Comparison of ENCODE assay signal across 2 cellular contexts in the genomic region with DNA sequence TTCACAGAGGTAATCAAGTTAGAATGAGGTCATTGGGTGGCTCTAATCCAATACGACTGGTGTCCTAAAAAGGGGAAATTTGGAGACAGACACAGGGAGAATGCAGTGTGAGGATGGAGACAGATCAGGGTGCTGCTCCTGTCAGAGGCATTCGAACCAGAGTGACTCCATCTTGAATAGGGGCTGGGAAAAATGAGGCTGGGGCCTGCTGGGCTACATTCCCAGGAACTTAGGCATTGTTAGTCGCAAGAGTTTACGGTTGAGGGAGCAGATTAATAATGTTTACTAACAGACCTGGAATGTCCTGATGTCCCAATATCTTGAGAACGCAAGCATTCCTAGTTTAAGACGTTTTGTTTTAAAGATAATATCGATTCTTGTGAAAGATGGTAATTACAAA.
A peak's percentile ranks its signal among the peaks of the same experiment; 100 is the strongest.
TF ChIP-seq lines count a peak whose summit lies in the region.

No MANE protein-coding gene starts in this region.

TF ChIP-seq in Ishikawa, 13 proteins besides CTCF, POLR2A, EP300 and RAD21:
- TF ChIP-seq, protein P1, sequence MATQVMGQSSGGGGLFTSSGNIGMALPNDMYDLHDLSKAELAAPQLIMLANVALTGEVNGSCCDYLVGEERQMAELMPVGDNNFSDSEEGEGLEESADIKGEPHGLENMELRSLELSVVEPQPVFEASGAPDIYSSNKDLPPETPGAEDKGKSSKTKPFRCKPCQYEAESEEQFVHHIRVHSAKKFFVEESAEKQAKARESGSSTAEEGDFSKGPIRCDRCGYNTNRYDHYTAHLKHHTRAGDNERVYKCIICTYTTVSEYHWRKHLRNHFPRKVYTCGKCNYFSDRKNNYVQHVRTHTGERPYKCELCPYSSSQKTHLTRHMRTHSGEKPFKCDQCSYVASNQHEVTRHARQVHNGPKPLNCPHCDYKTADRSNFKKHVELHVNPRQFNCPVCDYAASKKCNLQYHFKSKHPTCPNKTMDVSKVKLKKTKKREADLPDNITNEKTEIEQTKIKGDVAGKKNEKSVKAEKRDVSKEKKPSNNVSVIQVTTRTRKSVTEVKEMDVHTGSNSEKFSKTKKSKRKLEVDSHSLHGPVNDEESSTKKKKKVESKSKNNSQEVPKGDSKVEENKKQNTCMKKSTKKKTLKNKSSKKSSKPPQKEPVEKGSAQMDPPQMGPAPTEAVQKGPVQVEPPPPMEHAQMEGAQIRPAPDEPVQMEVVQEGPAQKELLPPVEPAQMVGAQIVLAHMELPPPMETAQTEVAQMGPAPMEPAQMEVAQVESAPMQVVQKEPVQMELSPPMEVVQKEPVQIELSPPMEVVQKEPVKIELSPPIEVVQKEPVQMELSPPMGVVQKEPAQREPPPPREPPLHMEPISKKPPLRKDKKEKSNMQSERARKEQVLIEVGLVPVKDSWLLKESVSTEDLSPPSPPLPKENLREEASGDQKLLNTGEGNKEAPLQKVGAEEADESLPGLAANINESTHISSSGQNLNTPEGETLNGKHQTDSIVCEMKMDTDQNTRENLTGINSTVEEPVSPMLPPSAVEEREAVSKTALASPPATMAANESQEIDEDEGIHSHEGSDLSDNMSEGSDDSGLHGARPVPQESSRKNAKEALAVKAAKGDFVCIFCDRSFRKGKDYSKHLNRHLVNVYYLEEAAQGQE (IDR thresholded peaks at IDR 0.05; ENCODE audit: low read depth), result no peak
- TF ChIP-seq NFIC (IDR thresholded peaks at IDR 0.05) (peak; percentile 19; the same call in 1 of the 2 replicates), TEAD4 (IDR thresholded peaks at IDR 0.05) (peak; percentile 65), CEBPB (IDR thresholded peaks at IDR 0.05) (peak; percentile 38; the same call in 1 of the 2 replicates), TAF1 (IDR thresholded peaks at IDR 0.05; ENCODE audit: low read depth) (no peak), FOXM1 (IDR thresholded peaks at IDR 0.05; ENCODE audit: borderline replicate concordance, low read depth) (no peak), ZBTB7A (IDR thresholded peaks at IDR 0.05; ENCODE audit: low read depth) (no peak), YY1 (IDR thresholded peaks at IDR 0.05; ENCODE audit: low read depth) (peak; percentile 70), CREB1 (IDR thresholded peaks at IDR 0.05; ENCODE audit: low read depth) (no peak), TCF12 (IDR thresholded peaks at IDR 0.05; ENCODE audit: low read depth) (no peak), EGR1 (IDR thresholded peaks at IDR 0.05) (no peak)
- TF ChIP-seq, protein P2, sequence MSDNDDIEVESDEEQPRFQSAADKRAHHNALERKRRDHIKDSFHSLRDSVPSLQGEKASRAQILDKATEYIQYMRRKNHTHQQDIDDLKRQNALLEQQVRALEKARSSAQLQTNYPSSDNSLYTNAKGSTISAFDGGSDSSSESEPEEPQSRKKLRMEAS (IDR thresholded peaks at IDR 0.05), result no peak
- TF ChIP-seq, protein P3, sequence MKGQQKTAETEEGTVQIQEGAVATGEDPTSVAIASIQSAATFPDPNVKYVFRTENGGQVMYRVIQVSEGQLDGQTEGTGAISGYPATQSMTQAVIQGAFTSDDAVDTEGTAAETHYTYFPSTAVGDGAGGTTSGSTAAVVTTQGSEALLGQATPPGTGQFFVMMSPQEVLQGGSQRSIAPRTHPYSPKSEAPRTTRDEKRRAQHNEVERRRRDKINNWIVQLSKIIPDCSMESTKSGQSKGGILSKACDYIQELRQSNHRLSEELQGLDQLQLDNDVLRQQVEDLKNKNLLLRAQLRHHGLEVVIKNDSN (IDR thresholded peaks at IDR 0.05), result no peak

TF ChIP-seq in K562, 482 proteins besides CTCF, POLR2A, EP300 and RAD21:
- TF ChIP-seq, protein P4, sequence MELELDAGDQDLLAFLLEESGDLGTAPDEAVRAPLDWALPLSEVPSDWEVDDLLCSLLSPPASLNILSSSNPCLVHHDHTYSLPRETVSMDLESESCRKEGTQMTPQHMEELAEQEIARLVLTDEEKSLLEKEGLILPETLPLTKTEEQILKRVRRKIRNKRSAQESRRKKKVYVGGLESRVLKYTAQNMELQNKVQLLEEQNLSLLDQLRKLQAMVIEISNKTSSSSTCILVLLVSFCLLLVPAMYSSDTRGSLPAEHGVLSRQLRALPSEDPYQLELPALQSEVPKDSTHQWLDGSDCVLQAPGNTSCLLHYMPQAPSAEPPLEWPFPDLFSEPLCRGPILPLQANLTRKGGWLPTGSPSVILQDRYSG (tag; conservative IDR thresholded peaks at IDR 0.05; ENCODE audit: low read depth), result 0 out of 2 replicates have a peak, but pooled peaks have one; percentile 43
- TF ChIP-seq DMBX1 (CRISPR knock-in tag; IDR thresholded peaks at IDR 0.05; ENCODE audit: borderline replicate concordance) (0 out of 2 replicates have a peak, but pooled peaks have one; percentile 29), PTRF (tag; IDR thresholded peaks at IDR 0.05) (0 out of 2 replicates have a peak, but pooled peaks have one; percentile 31), ZSCAN29 (IDR thresholded peaks at IDR 0.05) (no peak), ZNF668 (CRISPR knock-in tag; IDR thresholded peaks at IDR 0.05) (no peak), DDX20 (tag; IDR thresholded peaks at IDR 0.05; ENCODE audit: low read depth) (no peak), HDAC8 (tag; IDR thresholded peaks at IDR 0.05) (0 out of 2 replicates have a peak, but pooled peaks have one; percentile 36), CTBP1 (IDR thresholded peaks at IDR 0.05; ENCODE audit: borderline replicate concordance) (no peak), XRCC3 (IDR thresholded peaks at IDR 0.05) (no peak), NR2C1 (IDR thresholded peaks at IDR 0.05) (no peak), NR2C1 (tag; IDR thresholded peaks at IDR 0.05) (peak; percentile 30; the same call in 1 of the 2 replicates), ZNF445 (CRISPR knock-in tag; IDR thresholded peaks at IDR 0.05; ENCODE audit: low read depth) (no peak), SMARCC2 (IDR thresholded peaks at IDR 0.05; ENCODE audit: low read depth) (no peak), KLF6 (CRISPR knock-in tag; IDR thresholded peaks at IDR 0.05; ENCODE audit: borderline replicate concordance) (0 out of 2 replicates have a peak, but pooled peaks have one; percentile 18), ZNF274 (IDR thresholded peaks at IDR 0.05; ENCODE audit: borderline replicate concordance, low read depth, low read length) (no peak), MEF2A (IDR thresholded peaks at IDR 0.05; ENCODE audit: control insufficient read depth, low read depth, low read length) (no peak), PTTG1 (tag; IDR thresholded peaks at IDR 0.05; ENCODE audit: low read depth) (peak; percentile 81), CBFB (CRISPR knock-in tag; IDR thresholded peaks at IDR 0.05) (no peak), SUPT5H (IDR thresholded peaks at IDR 0.05) (no peak), TCF7 (IDR thresholded peaks at IDR 0.05; ENCODE audit: borderline replicate concordance) (no peak), HCFC1 (IDR thresholded peaks at IDR 0.05; ENCODE audit: low read depth, low read length) (no peak), MEF2D (tag; conservative IDR thresholded peaks at IDR 0.05; ENCODE audit: low read depth) (0 out of 2 replicates have a peak, but pooled peaks have one; percentile 57), DIDO1 (tag; IDR thresholded peaks at IDR 0.05; ENCODE audit: low read depth) (no peak), NR4A1 (CRISPR knock-in tag; IDR thresholded peaks at IDR 0.05) (no peak), NR4A1 (tag; IDR thresholded peaks at IDR 0.05) (peak; percentile 81)
- TF ChIP-seq, protein P5, sequence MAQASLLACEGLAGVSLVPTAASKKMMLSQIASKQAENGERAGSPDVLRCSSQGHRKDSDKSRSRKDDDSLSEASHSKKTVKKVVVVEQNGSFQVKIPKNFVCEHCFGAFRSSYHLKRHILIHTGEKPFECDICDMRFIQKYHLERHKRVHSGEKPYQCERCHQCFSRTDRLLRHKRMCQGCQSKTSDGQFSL (CRISPR knock-in tag; IDR thresholded peaks at IDR 0.05), result no peak
- TF ChIP-seq, protein P5 (tag; IDR thresholded peaks at IDR 0.05), result 0 out of 4 replicates have a peak, but pooled peaks of 1 of the 2 experiments have one; percentile 26
- TF ChIP-seq, protein P6, sequence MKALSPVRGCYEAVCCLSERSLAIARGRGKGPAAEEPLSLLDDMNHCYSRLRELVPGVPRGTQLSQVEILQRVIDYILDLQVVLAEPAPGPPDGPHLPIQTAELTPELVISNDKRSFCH (CRISPR knock-in tag; IDR thresholded peaks at IDR 0.05), result no peak
- TF ChIP-seq, protein P6 (tag; IDR thresholded peaks at IDR 0.05), result peak; percentile 59
- TF ChIP-seq, protein P7, sequence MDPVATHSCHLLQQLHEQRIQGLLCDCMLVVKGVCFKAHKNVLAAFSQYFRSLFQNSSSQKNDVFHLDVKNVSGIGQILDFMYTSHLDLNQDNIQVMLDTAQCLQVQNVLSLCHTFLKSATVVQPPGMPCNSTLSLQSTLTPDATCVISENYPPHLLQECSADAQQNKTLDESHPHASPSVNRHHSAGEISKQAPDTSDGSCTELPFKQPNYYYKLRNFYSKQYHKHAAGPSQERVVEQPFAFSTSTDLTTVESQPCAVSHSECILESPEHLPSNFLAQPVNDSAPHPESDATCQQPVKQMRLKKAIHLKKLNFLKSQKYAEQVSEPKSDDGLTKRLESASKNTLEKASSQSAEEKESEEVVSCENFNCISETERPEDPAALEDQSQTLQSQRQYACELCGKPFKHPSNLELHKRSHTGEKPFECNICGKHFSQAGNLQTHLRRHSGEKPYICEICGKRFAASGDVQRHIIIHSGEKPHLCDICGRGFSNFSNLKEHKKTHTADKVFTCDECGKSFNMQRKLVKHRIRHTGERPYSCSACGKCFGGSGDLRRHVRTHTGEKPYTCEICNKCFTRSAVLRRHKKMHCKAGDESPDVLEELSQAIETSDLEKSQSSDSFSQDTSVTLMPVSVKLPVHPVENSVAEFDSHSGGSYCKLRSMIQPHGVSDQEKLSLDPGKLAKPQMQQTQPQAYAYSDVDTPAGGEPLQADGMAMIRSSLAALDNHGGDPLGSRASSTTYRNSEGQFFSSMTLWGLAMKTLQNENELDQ (CRISPR knock-in tag; IDR thresholded peaks at IDR 0.05; ENCODE audit: borderline replicate concordance), result no peak
- TF ChIP-seq, protein P8, sequence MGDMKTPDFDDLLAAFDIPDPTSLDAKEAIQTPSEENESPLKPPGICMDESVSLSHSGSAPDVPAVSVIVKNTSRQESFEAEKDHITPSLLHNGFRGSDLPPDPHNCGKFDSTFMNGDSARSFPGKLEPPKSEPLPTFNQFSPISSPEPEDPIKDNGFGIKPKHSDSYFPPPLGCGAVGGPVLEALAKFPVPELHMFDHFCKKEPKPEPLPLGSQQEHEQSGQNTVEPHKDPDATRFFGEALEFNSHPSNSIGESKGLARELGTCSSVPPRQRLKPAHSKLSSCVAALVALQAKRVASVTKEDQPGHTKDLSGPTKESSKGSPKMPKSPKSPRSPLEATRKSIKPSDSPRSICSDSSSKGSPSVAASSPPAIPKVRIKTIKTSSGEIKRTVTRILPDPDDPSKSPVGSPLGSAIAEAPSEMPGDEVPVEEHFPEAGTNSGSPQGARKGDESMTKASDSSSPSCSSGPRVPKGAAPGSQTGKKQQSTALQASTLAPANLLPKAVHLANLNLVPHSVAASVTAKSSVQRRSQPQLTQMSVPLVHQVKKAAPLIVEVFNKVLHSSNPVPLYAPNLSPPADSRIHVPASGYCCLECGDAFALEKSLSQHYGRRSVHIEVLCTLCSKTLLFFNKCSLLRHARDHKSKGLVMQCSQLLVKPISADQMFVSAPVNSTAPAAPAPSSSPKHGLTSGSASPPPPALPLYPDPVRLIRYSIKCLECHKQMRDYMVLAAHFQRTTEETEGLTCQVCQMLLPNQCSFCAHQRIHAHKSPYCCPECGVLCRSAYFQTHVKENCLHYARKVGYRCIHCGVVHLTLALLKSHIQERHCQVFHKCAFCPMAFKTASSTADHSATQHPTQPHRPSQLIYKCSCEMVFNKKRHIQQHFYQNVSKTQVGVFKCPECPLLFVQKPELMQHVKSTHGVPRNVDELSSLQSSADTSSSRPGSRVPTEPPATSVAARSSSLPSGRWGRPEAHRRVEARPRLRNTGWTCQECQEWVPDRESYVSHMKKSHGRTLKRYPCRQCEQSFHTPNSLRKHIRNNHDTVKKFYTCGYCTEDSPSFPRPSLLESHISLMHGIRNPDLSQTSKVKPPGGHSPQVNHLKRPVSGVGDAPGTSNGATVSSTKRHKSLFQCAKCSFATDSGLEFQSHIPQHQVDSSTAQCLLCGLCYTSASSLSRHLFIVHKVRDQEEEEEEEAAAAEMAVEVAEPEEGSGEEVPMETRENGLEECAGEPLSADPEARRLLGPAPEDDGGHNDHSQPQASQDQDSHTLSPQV (IDR thresholded peaks at IDR 0.05), result peak; percentile 47; the same call in 1 of the 2 replicates
- TF ChIP-seq, protein P9, sequence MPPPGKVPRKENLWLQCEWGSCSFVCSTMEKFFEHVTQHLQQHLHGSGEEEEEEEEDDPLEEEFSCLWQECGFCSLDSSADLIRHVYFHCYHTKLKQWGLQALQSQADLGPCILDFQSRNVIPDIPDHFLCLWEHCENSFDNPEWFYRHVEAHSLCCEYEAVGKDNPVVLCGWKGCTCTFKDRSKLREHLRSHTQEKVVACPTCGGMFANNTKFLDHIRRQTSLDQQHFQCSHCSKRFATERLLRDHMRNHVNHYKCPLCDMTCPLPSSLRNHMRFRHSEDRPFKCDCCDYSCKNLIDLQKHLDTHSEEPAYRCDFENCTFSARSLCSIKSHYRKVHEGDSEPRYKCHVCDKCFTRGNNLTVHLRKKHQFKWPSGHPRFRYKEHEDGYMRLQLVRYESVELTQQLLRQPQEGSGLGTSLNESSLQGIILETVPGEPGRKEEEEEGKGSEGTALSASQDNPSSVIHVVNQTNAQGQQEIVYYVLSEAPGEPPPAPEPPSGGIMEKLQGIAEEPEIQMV (tag; conservative IDR thresholded peaks at IDR 0.05; ENCODE audit: low read depth), result peak; percentile 67
- TF ChIP-seq, protein P10, sequence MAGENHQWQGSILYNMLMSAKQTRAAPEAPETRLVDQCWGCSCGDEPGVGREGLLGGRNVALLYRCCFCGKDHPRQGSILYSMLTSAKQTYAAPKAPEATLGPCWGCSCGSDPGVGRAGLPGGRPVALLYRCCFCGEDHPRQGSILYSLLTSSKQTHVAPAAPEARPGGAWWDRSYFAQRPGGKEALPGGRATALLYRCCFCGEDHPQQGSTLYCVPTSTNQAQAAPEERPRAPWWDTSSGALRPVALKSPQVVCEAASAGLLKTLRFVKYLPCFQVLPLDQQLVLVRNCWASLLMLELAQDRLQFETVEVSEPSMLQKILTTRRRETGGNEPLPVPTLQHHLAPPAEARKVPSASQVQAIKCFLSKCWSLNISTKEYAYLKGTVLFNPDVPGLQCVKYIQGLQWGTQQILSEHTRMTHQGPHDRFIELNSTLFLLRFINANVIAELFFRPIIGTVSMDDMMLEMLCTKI (IDR thresholded peaks at IDR 0.05; ENCODE audit: partially characterized antibody), result no peak
